12 cellular contexts compared by ENCODE assay signal in the genomic region with DNA sequence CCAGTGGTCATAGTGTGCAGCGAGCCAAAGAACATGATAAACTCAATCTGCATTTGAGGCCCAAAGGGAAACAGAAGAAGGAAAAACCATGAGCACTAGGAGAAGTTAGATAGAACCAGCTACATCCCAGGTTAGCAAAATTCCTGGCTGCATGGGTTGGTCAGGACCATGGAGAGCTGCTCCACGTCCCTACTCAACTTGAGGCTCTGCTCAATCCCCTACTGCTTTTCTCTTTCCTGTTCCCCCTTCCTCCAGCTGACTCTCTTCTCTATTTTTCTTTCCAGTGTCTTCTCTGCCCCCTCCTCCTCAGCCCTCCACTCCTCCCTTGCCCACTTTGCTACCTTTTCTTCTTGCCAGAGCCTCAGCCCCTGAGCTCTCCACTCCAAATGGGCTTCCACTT. TPM values are rescaled to one million over a fixed set of nuclear protein-coding genes. Genes with fewer than 3 reads are reported as not detected.
DNase-seq lines count a peak whose midpoint lies in the region; ATAC-seq and TF ChIP-seq lines count a peak whose summit lies in the region.
"Had no signal": no experiment of that assay in that cellular context is flagged by ENCODE, and none has a peak within 500 bp of the region (broad histone marks: within the 10 kb centered on the region; RNA-seq: fewer than 3 reads in every experiment).

No MANE protein-coding gene starts in this region.

- POLR2A ChIA-PET in HCT116 (lab: Charles Lee) = no interaction called here

- ATAC-seq in HCT116 (no peak), SK-N-SH treated with all-trans-retinoic acid at 6 μM for 48 hours (peak; percentile 54; the same call in 1 of the 3 replicates), GM21737 (IDR thresholded peaks at IDR 0.05; ENCODE audit: unreplicated experiment) (no peak)
- ATAC-seq: body of pancreas had no signal

- no peak for TF ChIP-seq POLR2A in HCT116 (IDR thresholded peaks at IDR 0.05; ENCODE audit: borderline replicate concordance, extremely low read depth, insufficient read depth, insufficient read length)

- H3K4me2 ChIP-seq in HCT116 (ENCODE audit: low read length) = no peak overlapping the region

- no peak overlapping the region for H3K27ac ChIP-seq in HCT116 (ENCODE audit: low read depth, low read length)
- H3K27ac ChIP-seq: body of pancreas, SJSA1 had no signal

- 0 out of 2 replicates have a peak, but pooled peaks cover 4% of the 10 kb centered on the region for H3K27me3 ChIP-seq in HCT116 (ENCODE audit: insufficient read depth, low read length)
- H3K27me3 ChIP-seq: body of pancreas, SJSA1 had no signal

- TF ChIP-seq CTCF in AG10803 (conservative IDR thresholded peaks at IDR 0.05; ENCODE audit: low read length) (no peak), HCT116 (IDR thresholded peaks at IDR 0.05 in 2 of 3, conservative IDR thresholded peaks at IDR 0.05 in 1 of 3; ENCODE audit: borderline replicate concordance in 1 of 3, insufficient read depth in 1 of 3, low read depth in 2 of 3, low read length in 2 of 3) (no peak), fibroblast of villous mesenchyme (IDR thresholded peaks at IDR 0.05; ENCODE audit: insufficient read depth, low read depth, low read length) (no peak)

- no peaks in the 10 kb centered on the region for H3K79me2 ChIP-seq in HCT116 (ENCODE audit: insufficient read depth, low read length)

- TF ChIP-seq RAD21 in HCT116 (IDR thresholded peaks at IDR 0.05; ENCODE audit: low read depth) = no peak

- H3K4me3 ChIP-seq in AG10803 (ENCODE audit: low read length) (no peak overlapping the region), HCT116 (replicated peaks in 1 of 2; ENCODE audit: low read depth in 1 of 2, low read length in 2 of 2) (no peak overlapping the region), fibroblast of villous mesenchyme (ENCODE audit: low read depth, low read length) (no peak overlapping the region)
- H3K4me3 ChIP-seq: body of pancreas, SJSA1 had no signal

- no TSS peak for BruUV-seq in HCT116 (replicated peaks; lab: Mats Ljungman, UMichigan)

- H3K9me2 ChIP-seq in HCT116 (ENCODE audit: insufficient read depth) = no peaks in the 10 kb centered on the region

- no peaks in the 10 kb centered on the region for H3K4me1 ChIP-seq in HCT116 (ENCODE audit: control insufficient read depth in 1 of 2, insufficient read depth in 2 of 2, low read length in 2 of 2)
- H3K4me1 ChIP-seq: body of pancreas, SJSA1 had no signal

- intact Hi-C loops in HCT116 (cut with micrococcal nuclease) = loop anchor here (10.0 kb wide), 1 partner anchor 210 kb away; no protein-coding TSS in a partner anchor

- DNase-seq in AG10803 (ENCODE audit: low read depth) (peak; percentile 16), HCT116 (ENCODE audit: low read depth, low spot score) (no peak), fibroblast of villous mesenchyme (ENCODE audit: low read depth) (peak; percentile 34), middle frontal gyrus (ENCODE audit: extremely low spot score, low spot score) (no peak), NCI-H2029 treated with DMSO at 0.1 percent for 48 hours (lab: John Stamatoyannopoulos, UW) (no peak), medulla oblongata (ENCODE audit: extremely low spot score) (no peak)
- DNase-seq: body of pancreas, midbrain, NCI-H1694 had no signal

- H3K9me3 ChIP-seq in HCT116 (ENCODE audit: control insufficient read depth in 1 of 2, insufficient read depth in 1 of 2, low read depth in 1 of 2, low read length in 2 of 2) = no peaks in the 10 kb centered on the region
- H3K9me3 ChIP-seq: body of pancreas, SJSA1 had no signal

- CTCF ChIA-PET in HCT116 (lab: Charles Lee) = interaction anchor here (0.9 kb wide), 1 partner anchor 22 kb away, joined by 3 read pairs; no protein-coding TSS in a partner anchor

- no peak overlapping the region for H3K9ac ChIP-seq in HCT116 (ENCODE audit: low read length)

- no peaks in the 10 kb centered on the region for H3K36me3 ChIP-seq in HCT116 (ENCODE audit: control insufficient read depth in 1 of 2, insufficient read depth in 2 of 2, low read length in 2 of 2)
- H3K36me3 ChIP-seq: SJSA1 had no signal

- RAD21 ChIA-PET in HCT116 (lab: Charles Lee; ENCODE audit: low non-redundant PET in 1 of 2, low total read pairs in 2 of 2, uncharacterized antibody in 2 of 2, unreplicated experiment in 2 of 2) = no interaction called here

- H2AFZ ChIP-seq in HCT116 (ENCODE audit: low read depth, low read length, poor library complexity, severe bottlenecking) = no peak overlapping the region

- H4K20me1 ChIP-seq in HCT116 (ENCODE audit: insufficient read depth) = no peaks in the 10 kb centered on the region

TF ChIP-seq in HCT116, 20 proteins besides CTCF, POLR2A, EP300 and RAD21:
- TF ChIP-seq MAX (IDR thresholded peaks at IDR 0.05) = no peak
- peak; percentile 91 for TF ChIP-seq REST (IDR thresholded peaks at IDR 0.05; ENCODE audit: low read depth)

TF ChIP-seq in SK-N-SH treated with all-trans-retinoic acid at 6 μM for 48 hours, 23 proteins besides CTCF, POLR2A, EP300 and RAD21:
- no peak for TF ChIP-seq ZC3H10 (CRISPR knock-in tag; IDR thresholded peaks at IDR 0.05)
- 0 out of 2 replicates have a peak, but pooled peaks have one; percentile 44 for TF ChIP-seq SNAI2 (CRISPR knock-in tag; IDR thresholded peaks at IDR 0.05)
- TF ChIP-seq TCF4 (CRISPR knock-in tag; IDR thresholded peaks at IDR 0.05; ENCODE audit: borderline replicate concordance) = no peak
- no peak for TF ChIP-seq CSDC2 (CRISPR knock-in tag; IDR thresholded peaks at IDR 0.05)
- 0 out of 2 replicates have a peak, but pooled peaks have one; percentile 56 for TF ChIP-seq ZFP3 (CRISPR knock-in tag; IDR thresholded peaks at IDR 0.05)
- no peak for TF ChIP-seq OSR1 (CRISPR knock-in tag; IDR thresholded peaks at IDR 0.05)
- TF ChIP-seq ZFP30 (CRISPR knock-in tag; IDR thresholded peaks at IDR 0.05) = no peak

RNA-seq across cellular contexts. Expression of gene VSIR, which starts 21.9 kb away (rescaled TPM):
- 18.5 TPM for total RNA-seq in HCT116 (2021; ENCODE audit: unreplicated experiment)
- polyA plus RNA-seq in HCT116 (2012) = 13.5 and 14.9 TPM in 2 replicates
- total RNA-seq in fibroblast of villous mesenchyme = 26.1 and 57.4 TPM in 2 replicates

RNA-seq across cellular contexts. Expression of gene PSAP, which starts 55.8 kb away (rescaled TPM):
- total RNA-seq in HCT116 (2021; ENCODE audit: unreplicated experiment) (444 TPM), fibroblast of villous mesenchyme (521 and 543 TPM in 2 replicates)
- polyA plus RNA-seq in HCT116 (2012) = 696 and 713 TPM in 2 replicates

Comparison
In these comparisons a context has a peak if more than half of its experiments do, and no peak if none do; other contexts are left out.
1. DNase-seq: peak in AG10803 (single experiment) and fibroblast of villous mesenchyme (single experiment); none in HCT116 (single experiment), middle frontal gyrus (single experiment), NCI-H2029 treated with DMSO at 0.1 percent for 48 hours (single experiment) and medulla oblongata (single experiment).